Comparison of ENCODE assay signal across 1 cellular context in genomic region chr1:151513626-151514101, GRCh38.
TF ChIP-seq lines count a peak whose summit lies in the region.

No MANE protein-coding gene starts in this region.

TF ChIP-seq in IMR-90, 13 proteins besides CTCF, POLR2A, EP300 and RAD21:
- TF ChIP-seq ELK1 (IDR thresholded peaks at IDR 0.05; ENCODE audit: borderline replicate concordance, low read depth, low read length) (no peak), MAZ (IDR thresholded peaks at IDR 0.05; ENCODE audit: borderline replicate concordance, low read depth, low read length) (no peak), SMC3 (IDR thresholded peaks at IDR 0.05; ENCODE audit: low read depth, low read length) (no peak), CHD1 (IDR thresholded peaks at IDR 0.05; ENCODE audit: low read depth, low read length) (no peak), CEBPB (IDR thresholded peaks at IDR 0.05; ENCODE audit: low read depth, low read length) (no peak), RCOR1 (IDR thresholded peaks at IDR 0.05; ENCODE audit: insufficient replicate concordance, low read length) (no peak), MXI1 (IDR thresholded peaks at IDR 0.05; ENCODE audit: borderline replicate concordance, low read depth, low read length) (no peak), BHLHE40 (IDR thresholded peaks at IDR 0.05; ENCODE audit: low read depth, low read length) (no peak), USF2 (IDR thresholded peaks at IDR 0.05; ENCODE audit: low read depth, low read length) (no peak), NFE2L2 (IDR thresholded peaks at IDR 0.05; ENCODE audit: low read depth, low read length) (no peak), RFX5 (IDR thresholded peaks at IDR 0.05; ENCODE audit: low read depth, low read length) (no peak), FOS (IDR thresholded peaks at IDR 0.05; ENCODE audit: low read depth, low read length) (no peak), MAFK (IDR thresholded peaks at IDR 0.05; ENCODE audit: low read depth, low read length) (no peak)
